20 cellular contexts compared by ENCODE assay signal in genomic region chr2:217801115-217801531, GRCh38.
A peak's percentile ranks its signal among the peaks of the same experiment; 100 is the strongest.
DNase-seq lines count a peak whose midpoint lies in the region; ATAC-seq, FAIRE-seq and TF ChIP-seq lines count a peak whose summit lies in the region.
"Had no signal": no experiment of that assay in that cellular context is flagged by ENCODE, and none has a peak within 500 bp of the region (broad histone marks: within the 10 kb centered on the region; RNA-seq: fewer than 3 reads in every experiment).

No MANE protein-coding gene starts in this region.

- H3K27ac Mint-ChIP-seq in GM23338: no peak overlapping the region
- H3K27ac Mint-ChIP-seq in activated T-helper 17 cell treated with anti-CD3 and anti-CD28 coated beads, Interleukin-2, amount 50 U/mL, for 72 hours: no peak overlapping the region
- H3K27ac Mint-ChIP-seq: activated naive CD8-positive, alpha-beta T cell; natural killer cell had no signal

- 12% methylated on average over 9 of the region's 11 CpGs for WGBS in K562 (ENCODE audit: insufficient coverage, low coverage, missing lambda C conversion rate)
- WGBS in HepG2 (ENCODE audit: low lambda C conversion rate): 52% methylated on average over 10 of the region's 11 CpGs

- H3K9me3 ChIP-seq in K562 (replicated peaks; ENCODE audit: control insufficient read depth, insufficient read depth, low read depth, low read length): no peaks in the 10 kb centered on the region
- H3K9me3 ChIP-seq in HepG2 (ENCODE audit: low read length): no peaks in the 10 kb centered on the region
- no peaks in the 10 kb centered on the region for H3K9me3 ChIP-seq in gastrocnemius medialis

- POLR2A ChIA-PET in K562 (lab: Yijun Ruan, JAX) (no interaction called here), HepG2 (lab: Yijun Ruan, JAX) (no interaction called here)

- H4K20me1 ChIP-seq in GM23338 (replicated peaks; ENCODE audit: insufficient read depth) (no peaks in the 10 kb centered on the region), K562 (replicated peaks; ENCODE audit: control insufficient read depth, insufficient read depth, low read length) (no peaks in the 10 kb centered on the region), HepG2 (ENCODE audit: insufficient read depth, low read length) (peaks cover 17% of the 10 kb centered on the region; the same call in 1 of the 2 replicates)

- H3K4me1 Mint-ChIP-seq in GM23338: peaks cover 9% of the 10 kb centered on the region
- peaks cover 5% of the 10 kb centered on the region for H3K4me1 Mint-ChIP-seq in activated T-helper 17 cell treated with anti-CD3 and anti-CD28 coated beads, Interleukin-2, amount 50 U/mL, for 72 hours

- TF ChIP-seq RAD21 in K562 (CRISPR knock-in tag; conservative IDR thresholded peaks at IDR 0.05 in 1 of 2, IDR thresholded peaks at IDR 0.05 in 1 of 2) (peak in 1 of 2 experiments; percentile 43; a peak in 3 of 4 replicates), HepG2 (CRISPR knock-in tag; IDR thresholded peaks at IDR 0.05) (no peak)

- ATAC-seq in GM23338 (no peak; the same call in 2 of the 3 replicates), K562 (peak; percentile 51; the same call in 2 of the 3 replicates), HepG2 (0 out of 3 replicates have a peak, but pooled peaks have one; percentile 3), gastrocnemius medialis (no peak), GM18520 (IDR thresholded peaks at IDR 0.05; ENCODE audit: unreplicated experiment) (no peak), GM21423 (IDR thresholded peaks at IDR 0.05; ENCODE audit: unreplicated experiment) (no peak)
- no peak for ATAC-seq in activated T-helper 17 cell treated with anti-CD3 and anti-CD28 coated beads, Interleukin-2, amount 50 U/mL, for 72 hours (replicated peaks)
- ATAC-seq: natural killer cell, Panc1 had no signal

- no peaks in the 10 kb centered on the region for H3K36me3 Mint-ChIP-seq in GM23338 (ENCODE audit: low read depth)
- H3K36me3 Mint-ChIP-seq in activated T-helper 17 cell treated with anti-CD3 and anti-CD28 coated beads, Interleukin-2, amount 50 U/mL, for 72 hours (ENCODE audit: low read depth): no peaks in the 10 kb centered on the region
- H3K36me3 Mint-ChIP-seq: activated naive CD8-positive, alpha-beta T cell; natural killer cell had no signal

- no peak for TF ChIP-seq EP300 in K562 (IDR thresholded peaks at IDR 0.05; ENCODE audit: low read length)
- no peak for TF ChIP-seq EP300 in HepG2 (IDR thresholded peaks at IDR 0.05; ENCODE audit: low read depth in 2 of 2, low read length in 2 of 2)
- TF ChIP-seq EP300 in HepG2 (CRISPR knock-in tag; IDR thresholded peaks at IDR 0.05; ENCODE audit: borderline replicate concordance): no peak

- intact Hi-C loops in K562 (cut with micrococcal nuclease) (loop anchor here (5.0 kb wide), 1 partner anchor 81 kb away; no protein-coding TSS in a partner anchor), HepG2 (cut with micrococcal nuclease; ENCODE audit: unreplicated experiment) (no loop called here), gastrocnemius medialis (cut with DNase I; ENCODE audit: low total_unique reads) (no loop called here)

- no peak overlapping the region for H3K4me3 Mint-ChIP-seq in GM23338
- H3K4me3 Mint-ChIP-seq in activated T-helper 17 cell treated with anti-CD3 and anti-CD28 coated beads, Interleukin-2, amount 50 U/mL, for 72 hours: no peak overlapping the region
- H3K4me3 Mint-ChIP-seq: activated naive CD8-positive, alpha-beta T cell; natural killer cell had no signal

- TF ChIP-seq POLR2A in K562 (conservative IDR thresholded peaks at IDR 0.05) (no peak), HepG2 (IDR thresholded peaks at IDR 0.05; ENCODE audit: insufficient read depth in 1 of 2, low read depth in 2 of 2, low read length in 2 of 2) (no peak; a peak in 1 of 4 replicates), gastrocnemius medialis (IDR thresholded peaks at IDR 0.05) (no peak)

- H3K9ac ChIP-seq in K562 (ENCODE audit: insufficient read depth in 1 of 2, low read depth in 2 of 2, low read length in 2 of 2) (0 out of 4 replicates have a peak overlapping the region, but pooled peaks of 1 of the 2 experiments have one; percentile 28), HepG2 (ENCODE audit: insufficient read depth, low read depth, low read length) (no peak overlapping the region)
- H3K9ac ChIP-seq: KMS-11 had no signal

- H2AFZ ChIP-seq in GM23338 (0 out of 2 replicates have a peak overlapping the region, but pooled peaks have one; percentile 38), K562 (ENCODE audit: low read depth, low read length) (no peak overlapping the region; the same call in 1 of the 2 replicates), HepG2 (ENCODE audit: low read length) (no peak overlapping the region)

- H3K27ac ChIP-seq in GM23338 (ENCODE audit: low read depth) (no peak overlapping the region), K562 (ENCODE audit: extremely low read depth, low read depth, low read length) (no peak overlapping the region), HepG2 (ENCODE audit: extremely low read length, insufficient read depth, low read length) (no peak overlapping the region), gastrocnemius medialis (peak overlapping the region; percentile 73 to 83 (median 81)), caudate nucleus (ENCODE audit: low read depth, low read length) (no peak overlapping the region)
- H3K27ac ChIP-seq: KMS-11 had no signal

- TF ChIP-seq CTCF in GM23338 (conservative IDR thresholded peaks at IDR 0.05; ENCODE audit: low read depth in 2 of 2): peak in 1 of 2 experiments; percentile 39; a peak in 1 of 4 replicates
- TF ChIP-seq CTCF in K562 (IDR thresholded peaks at IDR 0.05 in 2 of 3, conservative IDR thresholded peaks at IDR 0.05 in 1 of 3; ENCODE audit: insufficient read depth in 2 of 3, low read depth in 1 of 3, low read length in 3 of 3): peak in 2 of 3 experiments; percentile 15 to 41; a peak in 2 of 6 replicates
- TF ChIP-seq CTCF in HepG2 (CRISPR knock-in tag; IDR thresholded peaks at IDR 0.05): peak; percentile 67
- peak in 1 of 5 experiments; percentile 10 for TF ChIP-seq CTCF in gastrocnemius medialis (IDR thresholded peaks at IDR 0.05 in 4 of 5, conservative IDR thresholded peaks at IDR 0.05 in 1 of 5)

- DNase-seq in GM23338 (ENCODE audit: low spot score): peak; percentile 17
- DNase-seq in K562 (ENCODE audit: extremely low read depth in 1 of 4, low spot score in 3 of 4): no peak
- DNase-seq in HepG2 (ENCODE audit: low spot score): no peak
- peak; percentile 4 to 39 for DNase-seq in gastrocnemius medialis
- DNase-seq in caudate nucleus (lab: John Stamatoyannopoulos, UW): no peak
- DNase-seq: activated CD4-positive, CD25-positive, alpha-beta regulatory T cell; activated CD8-positive, alpha-beta memory T cell treated with anti-CD3 and anti-CD28 coated beads, Interleukin-2, amount 50 U/mL, for 4 hours; AML-193; central memory CD4-positive, alpha-beta T cell; DMS 273 treated with DMSO at 0.1 percent for 48 hours; glutamatergic neuron; natural killer cell; NCI-H1417 treated with DMSO at 0.1 percent for 48 hours; stimulated activated naive CD4-positive, alpha-beta T cell treated with Interleukin-2 at 50 U/mL for 16 hours had no signal

- no peaks in the 10 kb centered on the region for H3K27me3 ChIP-seq in GM23338 (ENCODE audit: insufficient read depth)
- no peaks in the 10 kb centered on the region; a peak in 1 of 5 replicates for H3K27me3 ChIP-seq in K562 (ENCODE audit: control insufficient read depth in 2 of 2, insufficient read depth in 2 of 2, low read length in 2 of 2)
- H3K27me3 ChIP-seq in HepG2 (ENCODE audit: control insufficient read depth in 1 of 2, insufficient read depth in 2 of 2, low read length in 2 of 2): no peaks in the 10 kb centered on the region
- H3K27me3 ChIP-seq in gastrocnemius medialis: no peaks in the 10 kb centered on the region

- H3K27me3 Mint-ChIP-seq in GM23338 (ENCODE audit: insufficient read depth, low read depth, poor library complexity): peaks cover 19% of the 10 kb centered on the region
- peaks cover 4% of the 10 kb centered on the region for H3K27me3 Mint-ChIP-seq in activated T-helper 17 cell treated with anti-CD3 and anti-CD28 coated beads, Interleukin-2, amount 50 U/mL, for 72 hours
- H3K27me3 Mint-ChIP-seq: activated naive CD8-positive, alpha-beta T cell had no signal

- H3K36me3 ChIP-seq in GM23338 (ENCODE audit: insufficient read depth) (no peaks in the 10 kb centered on the region), K562 (ENCODE audit: control insufficient read depth, insufficient read depth, low read length) (no peaks in the 10 kb centered on the region), HepG2 (replicated peaks in 1 of 2; ENCODE audit: control insufficient read depth in 1 of 2, insufficient read depth in 2 of 2, low read length in 2 of 2) (peaks cover 0 to 3% of the 10 kb centered on the region in 2 experiments; a peak in 3 of 5 replicates), gastrocnemius medialis (peaks cover 0 to 35% of the 10 kb centered on the region in 2 donors)

- no peaks in the 10 kb centered on the region; the same call in 2 of the 3 replicates for H3K9me3 Mint-ChIP-seq in GM23338
- no peaks in the 10 kb centered on the region for H3K9me3 Mint-ChIP-seq in activated T-helper 17 cell treated with anti-CD3 and anti-CD28 coated beads, Interleukin-2, amount 50 U/mL, for 72 hours

- no peaks in the 10 kb centered on the region for H3K9me2 ChIP-seq in GM23338 (ENCODE audit: insufficient read depth)

- in situ Hi-C loops in K562 (cut with MboI): no loop called here
- in situ Hi-C loops in HepG2 (cut with HindIII; ENCODE audit: extremely low pct_ligation_motif_present, low pct_unique_long_range_greater_than_20kb): no loop called here
- in situ Hi-C loops in gastrocnemius medialis (cut with MboI; ENCODE audit: low sequenced_read_pairs in 4 of 4): no loop called here

- BruUV-seq in K562 (replicated peaks; lab: Mats Ljungman, UMichigan) (no TSS peak), HepG2 (replicated peaks; lab: Mats Ljungman, UMichigan) (no TSS peak)

- H3K4me2 ChIP-seq in GM23338 (no peak overlapping the region), K562 (ENCODE audit: insufficient read depth, low read length) (no peak overlapping the region), HepG2 (ENCODE audit: low read depth, low read length) (no peak overlapping the region)
- H3K4me2 ChIP-seq: KMS-11 had no signal

- FAIRE-seq in K562 (lab: Jason Lieb, UNC): no peak
- FAIRE-seq in HepG2 (lab: Jason Lieb, UNC): no peak

- CTCF ChIA-PET in K562 (lab: Yijun Ruan, JAX; ENCODE audit: low intra/inter-chr PET ratio) (interaction anchor here (1.7 kb wide), 1 partner anchor 85 kb away, joined by 5 read pairs; no protein-coding TSS in a partner anchor), HepG2 (lab: Yijun Ruan, JAX; ENCODE audit: low intra/inter-chr PET ratio, low total read pairs) (no interaction called here)

- no peak overlapping the region for H3K4me3 ChIP-seq in GM23338
- no peak overlapping the region for H3K4me3 ChIP-seq in K562
- no peak overlapping the region for H3K4me3 ChIP-seq in HepG2 (replicated peaks in 1 of 3; ENCODE audit: insufficient read depth in 1 of 3, low read depth in 2 of 3, low read length in 3 of 3)
- no peak overlapping the region for H3K4me3 ChIP-seq in gastrocnemius medialis

- no peaks in the 10 kb centered on the region for H3K9me1 ChIP-seq in K562 (ENCODE audit: control insufficient read depth, insufficient read depth, low read length)

- H3K79me2 ChIP-seq in GM23338 (replicated peaks; ENCODE audit: insufficient read depth) (no peaks in the 10 kb centered on the region), K562 (ENCODE audit: control insufficient read depth, insufficient read depth, low read length) (no peaks in the 10 kb centered on the region), HepG2 (ENCODE audit: insufficient read depth, low read length) (no peaks in the 10 kb centered on the region)

- H3K4me1 ChIP-seq in GM23338 (ENCODE audit: insufficient read depth) (no peaks in the 10 kb centered on the region), K562 (replicated peaks in 1 of 2; ENCODE audit: control insufficient read depth in 2 of 2, insufficient read depth in 2 of 2, low read length in 2 of 2) (peaks cover 8 to 26% of the 10 kb centered on the region in 2 experiments; a peak in 4 of 5 replicates), HepG2 (ENCODE audit: insufficient read depth, low read length) (peaks cover 36% of the 10 kb centered on the region), gastrocnemius medialis (peaks cover 31 to 57% of the 10 kb centered on the region in 2 donors)

- H3F3A ChIP-seq in GM23338 (replicated peaks; ENCODE audit: low read depth): no peaks in the 10 kb centered on the region

Comparison
In these comparisons a context has a peak if more than half of its experiments do, and no peak if none do; other contexts are left out.
1. ATAC-seq: peak in K562 (single experiment) and HepG2 (single experiment); none in GM23338 (single experiment), gastrocnemius medialis (0 of 2), activated T-helper 17 cell treated with anti-CD3 and anti-CD28 coated beads, Interleukin-2, amount 50 U/mL, for 72 hours (single experiment), GM18520 (single experiment) and GM21423 (single experiment).
2. DNase-seq: peak in GM23338 (single experiment) and gastrocnemius medialis (2 of 2); none in K562 (0 of 4), HepG2 (single experiment) and caudate nucleus (0 of 61).
3. H3K27ac ChIP-seq: peak in gastrocnemius medialis (4 of 4); none in GM23338 (single experiment), K562 (single experiment), HepG2 (single experiment) and caudate nucleus (single experiment).